In the genomic region with DNA sequence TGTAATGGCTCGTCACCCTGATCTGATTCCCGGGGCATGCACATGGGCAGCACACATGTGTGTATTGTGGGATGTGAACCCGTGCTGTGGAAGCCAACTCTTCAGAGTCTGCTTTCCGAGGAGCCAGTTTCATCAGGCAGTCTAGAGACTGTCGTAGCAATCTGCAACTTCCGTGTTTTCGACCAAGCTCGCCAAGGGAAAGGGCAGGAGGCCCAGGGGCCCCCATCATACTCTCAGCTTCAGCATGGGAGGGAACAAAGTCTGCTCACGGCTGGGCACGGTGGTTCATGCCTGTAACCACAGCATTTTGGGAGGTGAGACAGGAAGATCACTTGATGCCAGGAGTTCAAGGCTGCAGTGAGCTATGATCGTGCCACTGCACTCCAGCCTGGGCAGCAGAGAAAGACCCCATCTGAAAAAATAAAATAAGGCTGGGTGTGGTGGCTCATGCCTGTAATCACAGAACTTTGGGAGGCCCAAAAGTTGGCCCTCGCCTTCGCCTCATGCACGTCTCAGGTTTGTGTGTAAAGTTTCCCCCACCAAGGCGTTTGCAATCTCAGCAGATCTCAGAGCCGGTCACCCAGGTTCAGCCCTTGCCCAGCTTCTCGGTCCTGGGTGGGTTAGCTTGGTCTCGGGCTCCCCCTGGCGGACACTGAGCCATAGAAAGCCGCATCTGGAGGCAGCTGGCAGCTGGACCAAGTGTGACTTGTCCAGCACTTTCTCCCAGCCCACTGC, we compare ENCODE assay signal across 8 cellular contexts. TPM values are rescaled to one million over a fixed set of nuclear protein-coding genes. Genes with fewer than 3 reads are reported as not detected.
DNase-seq lines count a peak whose midpoint lies in the region; ATAC-seq and TF ChIP-seq lines count a peak whose summit lies in the region.

No MANE protein-coding gene starts in this region.

- H3K27ac Mint-ChIP-seq in CD4-positive, alpha-beta memory T cell = no peak overlapping the region
- no peak overlapping the region for H3K27ac Mint-ChIP-seq in HFFc6

- no peaks in the 10 kb centered on the region for H3K9me2 ChIP-seq in OCI-LY1 (ENCODE audit: low read depth, low read length)

- H3K9me3 Mint-ChIP-seq in CD4-positive, alpha-beta memory T cell = no peaks in the 10 kb centered on the region
- no peaks in the 10 kb centered on the region for H3K9me3 Mint-ChIP-seq in HFFc6

- no peaks in the 10 kb centered on the region for H3K27me3 ChIP-seq in CD4-positive, alpha-beta memory T cell (ENCODE audit: insufficient read depth, low read length)
- peaks cover 2% of the 10 kb centered on the region; the same call in 1 of the 2 replicates for H3K27me3 ChIP-seq in OCI-LY1 (ENCODE audit: insufficient read depth, low read length)

- peak; percentile 66 to 75 (median 68) for DNase-seq in CD4-positive, alpha-beta memory T cell
- DNase-seq in HFFc6 (peak; percentile 74), epidermal melanocyte (ENCODE audit: insufficient read length, low spot score) (peak; percentile 69), middle frontal gyrus (ENCODE audit: extremely low spot score, low spot score) (peak; percentile 71)
- peak; percentile 98 for DNase-seq in activated CD8-positive, alpha-beta memory T cell treated with anti-CD3 and anti-CD28 coated beads, Interleukin-2, amount 50 U/mL, for 48 hours
- DNase-seq in stimulated activated CD8-positive, alpha-beta memory T cell treated with anti-CD3 and anti-CD28 coated beads, Interleukin-4, amount 100 ng/mL, for 1 hour (ENCODE audit: low read depth in 2 of 2, low spot score in 1 of 2) = peak; percentile 63 to 72

- H3K4me1 ChIP-seq in CD4-positive, alpha-beta memory T cell (ENCODE audit: insufficient read depth, low read length) = peaks cover 9% of the 10 kb centered on the region
- H3K4me1 ChIP-seq in OCI-LY1 (ENCODE audit: insufficient read depth, low read length, severe bottlenecking) = peaks cover 16% of the 10 kb centered on the region

- H3K27ac ChIP-seq in CD4-positive, alpha-beta memory T cell (ENCODE audit: low read depth, low read length) = no peak overlapping the region
- H3K27ac ChIP-seq in OCI-LY1 (ENCODE audit: low read depth, low read length, poor library complexity, severe bottlenecking) = no peak overlapping the region

- intact Hi-C loops in CD4-positive, alpha-beta memory T cell (cut with micrococcal nuclease) = loop anchor here (1.0 kb wide), 3 partner anchors 201 to 348 kb away; no protein-coding TSS in a partner anchor

- H3K9me3 ChIP-seq in CD4-positive, alpha-beta memory T cell (ENCODE audit: control insufficient read depth in 1 of 2, low read length in 2 of 2) = no peaks in the 10 kb centered on the region
- H3K9me3 ChIP-seq in OCI-LY1 (ENCODE audit: low read length) = no peaks in the 10 kb centered on the region

- no peak overlapping the region for H2AFZ ChIP-seq in OCI-LY1 (ENCODE audit: low read length)

- peak; percentile 96 for TF ChIP-seq CTCF in HFFc6 (IDR thresholded peaks at IDR 0.05)
- TF ChIP-seq CTCF in OCI-LY1 (IDR thresholded peaks at IDR 0.05; ENCODE audit: low read length) = peak; percentile 90

- no peaks in the 10 kb centered on the region for H4K20me1 ChIP-seq in OCI-LY1 (ENCODE audit: insufficient read depth, low read length)

- H3F3A ChIP-seq in OCI-LY1 (ENCODE audit: insufficient read depth, low read length) = no peaks in the 10 kb centered on the region

- H3K4me3 Mint-ChIP-seq in CD4-positive, alpha-beta memory T cell = no peak overlapping the region
- H3K4me3 Mint-ChIP-seq in HFFc6 = no peak overlapping the region

- H3K36me3 ChIP-seq in CD4-positive, alpha-beta memory T cell (ENCODE audit: insufficient read depth, low read length) = no peaks in the 10 kb centered on the region
- no peaks in the 10 kb centered on the region for H3K36me3 ChIP-seq in OCI-LY1 (ENCODE audit: insufficient read depth, low read length)

- no peaks in the 10 kb centered on the region for H3K79me2 ChIP-seq in OCI-LY1 (ENCODE audit: insufficient read depth, low read length)

- H3K4me2 ChIP-seq in OCI-LY1 (ENCODE audit: low read length) = no peak overlapping the region

- CTCF ChIA-PET in CD4-positive, alpha-beta memory T cell (lab: Charles Lee; ENCODE audit: partially characterized antibody) = interaction anchor here (0.8 to 6.0 kb wide), 31 partner anchors 10 to 381 kb away, joined by 3 to 82 read pairs (median 4); partner anchors contain the start of gene H6PD

- H3K4me1 Mint-ChIP-seq in CD4-positive, alpha-beta memory T cell = peaks cover 5 to 6% (median 5%) of the 10 kb centered on the region in 4 donors
- no peaks in the 10 kb centered on the region for H3K4me1 Mint-ChIP-seq in HFFc6 (ENCODE audit: low read depth)

- H3K4me3 ChIP-seq in CD4-positive, alpha-beta memory T cell (ENCODE audit: low read length in 2 of 2) = no peak overlapping the region
- no peak overlapping the region for H3K4me3 ChIP-seq in OCI-LY1 (ENCODE audit: low read depth, low read length, poor library complexity, severe bottlenecking)

- no peak overlapping the region for H3K9ac ChIP-seq in OCI-LY1 (ENCODE audit: low read length)

- no peaks in the 10 kb centered on the region for H3K36me3 Mint-ChIP-seq in CD4-positive, alpha-beta memory T cell
- H3K36me3 Mint-ChIP-seq in HFFc6 (ENCODE audit: low read depth) = no peaks in the 10 kb centered on the region

- POLR2A ChIA-PET in CD4-positive, alpha-beta memory T cell (lab: Charles Lee; ENCODE audit: partially characterized antibody) = interaction anchor here (0.5 to 0.6 kb wide), 2 partner anchors 191 to 202 kb away, joined by 3 read pairs; no protein-coding TSS in a partner anchor

- peaks cover 3 to 5% of the 10 kb centered on the region in 2 donors for H3K27me3 Mint-ChIP-seq in CD4-positive, alpha-beta memory T cell
- H3K27me3 Mint-ChIP-seq in HFFc6 (ENCODE audit: insufficient read depth) = peaks cover 10% of the 10 kb centered on the region

- ATAC-seq in GM21390 (IDR thresholded peaks at IDR 0.05; ENCODE audit: unreplicated experiment) = no peak

RNA-seq across cellular contexts. Expression of gene SLC25A33, which starts 48.5 kb away (rescaled TPM):
- 1 to 10 TPM; 2.5 to 3.1 TPM for total RNA-seq in CD4-positive, alpha-beta memory T cell
- 1 to 10 TPM; 4.2 to 5.4 TPM for polyA plus RNA-seq in CD4-positive, alpha-beta memory T cell
- 1 to 10 TPM; 3.3 to 4.7 (median 4.0) TPM for total RNA-seq in HFFc6 (2021; fragmentation: NEBNext Ultra II Directional; extraction: Animal tissue kit (Norgen Biotek cat#: 25700))
